In genomic region chr1:246527402-246528088, GRCh38 we compare ENCODE assay signal across 9 cellular contexts. TPM values are rescaled to one million over a fixed set of nuclear protein-coding genes. Genes with fewer than 3 reads are reported as not detected.
A peak's percentile ranks its signal among the peaks of the same experiment; 100 is the strongest.
DNase-seq lines count a peak whose midpoint lies in the region; ATAC-seq and TF ChIP-seq lines count a peak whose summit lies in the region.
"Had no signal": no experiment of that assay in that cellular context is flagged by ENCODE, and none has a peak within 500 bp of the region (broad histone marks: within the 10 kb centered on the region; RNA-seq: fewer than 3 reads in every experiment).

No MANE protein-coding gene starts in this region.

- peak overlapping the region; percentile 8 for H4K8ac ChIP-seq in neuronal stem cell (ENCODE audit: low read depth, low read length)

- H3K79me2 ChIP-seq in GM23248 (ENCODE audit: insufficient read depth), result no peaks in the 10 kb centered on the region

- H3K9me3 Mint-ChIP-seq in T-helper 2 cell treated with Interferon-gamma antibody and Interleukin-4, amounts not matched to agents 5 μg/mL and 100 μg/mL, for 36 hours, result peaks cover 14% of the 10 kb centered on the region

- H2BK15ac ChIP-seq in neuronal stem cell (ENCODE audit: low read length), result no peak overlapping the region

- H3K4me1 ChIP-seq in neuronal stem cell (ENCODE audit: control insufficient read depth in 2 of 2, insufficient read depth in 1 of 2, low read depth in 1 of 2, low read length in 2 of 2), result no peaks in the 10 kb centered on the region
- H3K4me1 ChIP-seq in GM23248 (ENCODE audit: insufficient read depth), result no peaks in the 10 kb centered on the region

- peak overlapping the region; percentile 54 for H2AFZ ChIP-seq in neuronal stem cell (ENCODE audit: low read length)
- no peak overlapping the region for H2AFZ ChIP-seq in GM23248

- no peaks in the 10 kb centered on the region for H3F3A ChIP-seq in GM23248 (ENCODE audit: insufficient read depth)

- H3K27me3 Mint-ChIP-seq in T-helper 2 cell treated with Interferon-gamma antibody and Interleukin-4, amounts not matched to agents 5 μg/mL and 100 μg/mL, for 36 hours (ENCODE audit: low read depth), result peaks cover 2% of the 10 kb centered on the region

- H3K36me3 Mint-ChIP-seq in T-helper 2 cell treated with Interferon-gamma antibody and Interleukin-4, amounts not matched to agents 5 μg/mL and 100 μg/mL, for 36 hours (ENCODE audit: low read depth), result no peaks in the 10 kb centered on the region

- POLR2A ChIA-PET in GM10248 (lab: Yijun Ruan, JAX), result no interaction called here

- CTCF ChIA-PET in GM10248 (lab: Yijun Ruan, JAX), result interaction anchor here (1.2 kb wide), 1 partner anchor 8 kb away, joined by 3 read pairs; no protein-coding TSS in a partner anchor

- H2BK120ac ChIP-seq in neuronal stem cell (ENCODE audit: low read depth, low read length), result no peak overlapping the region

- H3K27me3 ChIP-seq in neuronal stem cell (ENCODE audit: control insufficient read depth in 3 of 3, insufficient read depth in 3 of 3, low read depth in 1 of 3, low read length in 3 of 3) (peaks cover 0 to 3% (median 0%) of the 10 kb centered on the region in 3 experiments), GM23248 (replicated peaks; ENCODE audit: insufficient read depth) (no peaks in the 10 kb centered on the region)

- no peaks in the 10 kb centered on the region for H3K79me1 ChIP-seq in neuronal stem cell (ENCODE audit: low read depth, low read length)

- no peak overlapping the region for H3K14ac ChIP-seq in neuronal stem cell (ENCODE audit: low read length)

- no peak overlapping the region for H4K91ac ChIP-seq in neuronal stem cell (ENCODE audit: low read depth, low read length, poor library complexity)

- WGBS in neuronal stem cell (ENCODE audit: extremely low coverage in 2 of 2, insufficient read length in 2 of 2, insufficient replicate concordance in 1 of 2), 2 donors, result no CpG with 5 or more reads among the region's 5 CpGs
- 42 to 48% methylated on average over 4 to 5 of the region's 5 CpGs for WGBS in GM23248 (ENCODE audit: low coverage in 1 of 2, low lambda C conversion rate in 2 of 2, missing lambda C conversion rate in 2 of 2), 2 experiments

- peak overlapping the region; percentile 80 for H3K27ac Mint-ChIP-seq in T-helper 2 cell treated with Interferon-gamma antibody and Interleukin-4, amounts not matched to agents 5 μg/mL and 100 μg/mL, for 36 hours

- peak overlapping the region; percentile 54 for H3K9ac ChIP-seq in neuronal stem cell (ENCODE audit: low read depth, low read length, poor library complexity)
- no peak overlapping the region for H3K9ac ChIP-seq in GM23248

- no peak overlapping the region for H3K23ac ChIP-seq in neuronal stem cell (ENCODE audit: low read depth, low read length, poor library complexity)

- no peak overlapping the region for H3K4ac ChIP-seq in neuronal stem cell (ENCODE audit: low read length)

- peak overlapping the region in 1 of 2 donors; percentile 53 for H3K4me3 ChIP-seq in neuronal stem cell (ENCODE audit: low read length in 2 of 2)
- no peak overlapping the region for H3K4me3 ChIP-seq in GM23248

- no peak overlapping the region for H2BK5ac ChIP-seq in neuronal stem cell (ENCODE audit: low read length)

- peaks cover 6% of the 10 kb centered on the region for H3K4me1 Mint-ChIP-seq in T-helper 2 cell treated with Interferon-gamma antibody and Interleukin-4, amounts not matched to agents 5 μg/mL and 100 μg/mL, for 36 hours (ENCODE audit: low read depth)

- H3K9me3 ChIP-seq in neuronal stem cell (replicated peaks in 1 of 2; ENCODE audit: control insufficient read depth in 2 of 2, insufficient read depth in 1 of 2, low read depth in 1 of 2, low read length in 2 of 2), result peaks cover 9 to 21% of the 10 kb centered on the region in 2 donors
- no peaks in the 10 kb centered on the region for H3K9me3 ChIP-seq in GM23248 (ENCODE audit: low read depth)

- no peak overlapping the region for H3K27ac ChIP-seq in neuronal stem cell (replicated peaks; ENCODE audit: low read length)
- H3K27ac ChIP-seq in GM23248, result no peak overlapping the region
- H3K27ac ChIP-seq: 22Rv1 had no signal

- no peak overlapping the region for H3K18ac ChIP-seq in neuronal stem cell (ENCODE audit: low read length)

- no peaks in the 10 kb centered on the region for H3K9me2 ChIP-seq in GM23248 (ENCODE audit: insufficient read depth)

- TF ChIP-seq CTCF in GM10248 (IDR thresholded peaks at IDR 0.05; ENCODE audit: control extremely low read depth, extremely low read depth, low read depth, missing control alignments), result no peak

- in situ Hi-C loops in GM23248 (cut with MboI), result no loop called here

- no peak overlapping the region for H3K4me3 Mint-ChIP-seq in T-helper 2 cell treated with Interferon-gamma antibody and Interleukin-4, amounts not matched to agents 5 μg/mL and 100 μg/mL, for 36 hours

- no peak overlapping the region for H2BK12ac ChIP-seq in neuronal stem cell (ENCODE audit: low read length)

- no peak overlapping the region for H3K4me2 ChIP-seq in neuronal stem cell (ENCODE audit: insufficient read depth, low read length, poor library complexity, severe bottlenecking)
- no peak overlapping the region for H3K4me2 ChIP-seq in GM23248 (ENCODE audit: unreplicated experiment)

- H3K36me3 ChIP-seq in neuronal stem cell (replicated peaks in 1 of 2; ENCODE audit: control insufficient read depth in 2 of 2, insufficient read depth in 2 of 2, low read length in 2 of 2), result no peaks in the 10 kb centered on the region
- H3K36me3 ChIP-seq in GM23248 (ENCODE audit: low read depth), result no peaks in the 10 kb centered on the region

- peak; percentile 34 for DNase-seq in DMS53 (lab: John Stamatoyannopoulos, UW)
- no peak for DNase-seq in DMS53 treated with DMSO at 0.1 percent for 48 hours (lab: John Stamatoyannopoulos, UW; ENCODE audit: unreplicated experiment)
- DNase-seq in T-helper 2 cell treated with Interferon-gamma antibody and Interleukin-4, amounts not matched to agents 5 μg/mL and 100 μg/mL, for 36 hours (ENCODE audit: low spot score), result no peak
- DNase-seq in neuronal stem cell (ENCODE audit: low spot score), result no peak
- DNase-seq in GM10248 (ENCODE audit: extremely low spot score), result no peak
- no peak for DNase-seq in medulla oblongata (ENCODE audit: extremely low spot score)
- no peak for DNase-seq in GM23248

- peak; percentile 70 for ATAC-seq in HG03108 (IDR thresholded peaks at IDR 0.05; ENCODE audit: unreplicated experiment)

- H4K20me1 ChIP-seq in GM23248 (ENCODE audit: insufficient read depth), result no peaks in the 10 kb centered on the region

- no peak overlapping the region for H2AK5ac ChIP-seq in neuronal stem cell (ENCODE audit: low read depth, low read length)

RNA-seq across cellular contexts. Expression of gene SMYD3, which starts 20.5 kb away (rescaled TPM):
- polyA plus RNA-seq in neuronal stem cell (2013, experiment 1 of 2), result 41.7 TPM
- polyA plus RNA-seq in neuronal stem cell (2013, experiment 2 of 2), result 42.8 TPM
- 32.1 and 39.1 TPM in 2 replicates for total RNA-seq in GM23248 (2014; rRNA removed; shearing (Covaris generic))
- 39.1 and 44.8 TPM in 2 replicates for polyA plus RNA-seq in GM23248 (2016; fragmentation: Nextera tagmentation; extraction: Ambion mirVana)

RNA-seq across cellular contexts. Expression of gene TFB2M, which starts 38.5 kb away (rescaled TPM):
- 10.4 TPM for polyA plus RNA-seq in neuronal stem cell (2013, experiment 1 of 2)
- polyA plus RNA-seq in neuronal stem cell (2013, experiment 2 of 2), result 10.6 TPM
- 20.6 and 28.8 TPM in 2 replicates for total RNA-seq in GM23248 (2014; rRNA removed; shearing (Covaris generic))
- polyA plus RNA-seq in GM23248 (2016; fragmentation: Nextera tagmentation; extraction: Ambion mirVana), result 32.0 and 32.1 TPM in 2 replicates

RNA-seq across cellular contexts. Expression of gene CNST, which starts 38.7 kb away (rescaled TPM):
- polyA plus RNA-seq in neuronal stem cell (2013, experiment 1 of 2), result 8.5 TPM
- polyA plus RNA-seq in neuronal stem cell (2013, experiment 2 of 2), result 8.6 TPM
- 41.7 and 44.5 TPM in 2 replicates for total RNA-seq in GM23248 (2014; rRNA removed; shearing (Covaris generic))
- 33.5 and 35.0 TPM in 2 replicates for polyA plus RNA-seq in GM23248 (2016; fragmentation: Nextera tagmentation; extraction: Ambion mirVana)
